In genomic region chr6:22829070-22829469, GRCh38 we compare ENCODE assay signal across 2 cellular contexts.
TF ChIP-seq lines count a peak whose summit lies in the region.

No MANE protein-coding gene starts in this region.

TF ChIP-seq in SK-N-SH, 30 proteins besides CTCF, POLR2A, EP300 and RAD21 (continued from another document):
- TF ChIP-seq IRF3 (IDR thresholded peaks at IDR 0.05; ENCODE audit: low read depth, low read length) (no peak), FOSL2 (IDR thresholded peaks at IDR 0.05; ENCODE audit: borderline replicate concordance, low read depth) (no peak), USF2 (IDR thresholded peaks at IDR 0.05; ENCODE audit: borderline replicate concordance, low read depth, low read length) (no peak), FOXM1 (IDR thresholded peaks at IDR 0.05; ENCODE audit: low read depth) (no peak), ELF1 (IDR thresholded peaks at IDR 0.05) (no peak), REST (IDR thresholded peaks at IDR 0.05; ENCODE audit: low read depth, low read length) (no peak), MXI1 (IDR thresholded peaks at IDR 0.05; ENCODE audit: low read depth, low read length) (no peak), EZH2phosphoT487 (IDR thresholded peaks at IDR 0.05; ENCODE audit: borderline replicate concordance, low read depth) (no peak), MAX (IDR thresholded peaks at IDR 0.05; ENCODE audit: low read depth) (no peak), ZBTB33 (IDR thresholded peaks at IDR 0.05; ENCODE audit: borderline replicate concordance, low read depth) (no peak), RCOR1 (IDR thresholded peaks at IDR 0.05; ENCODE audit: low read length) (no peak), TCF12 (IDR thresholded peaks at IDR 0.05) (no peak), NFIC (IDR thresholded peaks at IDR 0.05; ENCODE audit: borderline replicate concordance) (no peak)

TF ChIP-seq in SK-N-SH treated with all-trans-retinoic acid at 6 μM for 48 hours, 23 proteins besides CTCF, POLR2A, EP300 and RAD21 (continued from another document):
- TF ChIP-seq CSRNP3 (CRISPR knock-in tag; IDR thresholded peaks at IDR 0.05) (no peak), ZFP30 (CRISPR knock-in tag; IDR thresholded peaks at IDR 0.05) (no peak), BACH2 (CRISPR knock-in tag; IDR thresholded peaks at IDR 0.05; ENCODE audit: borderline replicate concordance) (no peak), PPARA (CRISPR knock-in tag; IDR thresholded peaks at IDR 0.05; ENCODE audit: borderline replicate concordance) (no peak), ESRRG (CRISPR knock-in tag; IDR thresholded peaks at IDR 0.05) (no peak), ISL1 (CRISPR knock-in tag; IDR thresholded peaks at IDR 0.05) (no peak), TSHZ2 (CRISPR knock-in tag; IDR thresholded peaks at IDR 0.05) (no peak), TCF4 (CRISPR knock-in tag; IDR thresholded peaks at IDR 0.05; ENCODE audit: borderline replicate concordance) (no peak)
